27 cellular contexts compared by ENCODE assay signal in genomic region chr15:93985925-93986324, GRCh38.
DNase-seq lines count a peak whose midpoint lies in the region; ATAC-seq and TF ChIP-seq lines count a peak whose summit lies in the region.
"Had no signal": no experiment of that assay in that cellular context is flagged by ENCODE, and none has a peak within 500 bp of the region (broad histone marks: within the 10 kb centered on the region; RNA-seq: fewer than 3 reads in every experiment).

No MANE protein-coding gene starts in this region.

- no peak overlapping the region for H3K4me3 Mint-ChIP-seq in activated T-helper 17 cell treated with anti-CD3 and anti-CD28 coated beads, Interleukin-2, amount 50 U/mL, for 72 hours
- peak overlapping the region; percentile 85 for H3K4me3 Mint-ChIP-seq in natural killer cell
- no peak overlapping the region for H3K4me3 Mint-ChIP-seq in activated CD4-positive, alpha-beta memory T cell treated with anti-CD3 and anti-CD28 coated beads, Interleukin-2, amount 10 ng/mL, durations not matched to agents 7 days and 5 days
- H3K4me3 Mint-ChIP-seq: CD8-positive, alpha-beta T cell; nephron progenitor cell had no signal

- TF ChIP-seq POLR2A in uterus (IDR thresholded peaks at IDR 0.05): no peak

- H3K9me3 ChIP-seq in left ventricle myocardium inferior (replicated peaks): no peaks in the 10 kb centered on the region
- no peaks in the 10 kb centered on the region for H3K9me3 ChIP-seq in right cardiac atrium (ENCODE audit: control insufficient read depth, low read length)
- H3K9me3 ChIP-seq in uterus: no peaks in the 10 kb centered on the region
- no peaks in the 10 kb centered on the region for H3K9me3 ChIP-seq in WERI-Rb-1 (ENCODE audit: severe bottlenecking)
- H3K9me3 ChIP-seq: adrenal gland, HAP-1, prostate gland, sigmoid colon, stomach had no signal

- POLR2A ChIA-PET in activated CD4-positive, alpha-beta memory T cell treated with anti-CD3 and anti-CD28 coated beads, Interleukin-2, amount 10 ng/mL, durations not matched to agents 7 days and 5 days (lab: Charles Lee): no interaction called here

- H3K4me1 ChIP-seq in left ventricle myocardium inferior (peaks cover 19% of the 10 kb centered on the region), right cardiac atrium (ENCODE audit: control insufficient read depth, insufficient read depth, low read length) (no peaks in the 10 kb centered on the region), uterus (no peaks in the 10 kb centered on the region)
- H3K4me1 ChIP-seq: adrenal gland, HAP-1, prostate gland had no signal

- no peaks in the 10 kb centered on the region for H3K9me3 Mint-ChIP-seq in activated T-helper 17 cell treated with anti-CD3 and anti-CD28 coated beads, Interleukin-2, amount 50 U/mL, for 72 hours
- no peaks in the 10 kb centered on the region for H3K9me3 Mint-ChIP-seq in natural killer cell
- no peaks in the 10 kb centered on the region for H3K9me3 Mint-ChIP-seq in activated CD4-positive, alpha-beta memory T cell treated with anti-CD3 and anti-CD28 coated beads, Interleukin-2, amount 10 ng/mL, durations not matched to agents 7 days and 5 days
- H3K9me3 Mint-ChIP-seq: CD8-positive, alpha-beta T cell; nephron progenitor cell had no signal

- intact Hi-C loops in left ventricle myocardium inferior (cut with micrococcal nuclease) (no loop called here), right cardiac atrium (cut with DNase I) (no loop called here), natural killer cell (cut with micrococcal nuclease) (no loop called here), uterus (cut with DNase I; ENCODE audit: low total_unique reads) (no loop called here)

- CTCF ChIA-PET in activated CD4-positive, alpha-beta memory T cell treated with anti-CD3 and anti-CD28 coated beads, Interleukin-2, amount 10 ng/mL, durations not matched to agents 7 days and 5 days (lab: Charles Lee): no interaction called here

- no peaks in the 10 kb centered on the region for H3K36me3 Mint-ChIP-seq in activated T-helper 17 cell treated with anti-CD3 and anti-CD28 coated beads, Interleukin-2, amount 50 U/mL, for 72 hours (ENCODE audit: low read depth)
- no peaks in the 10 kb centered on the region for H3K36me3 Mint-ChIP-seq in natural killer cell
- no peaks in the 10 kb centered on the region for H3K36me3 Mint-ChIP-seq in activated CD4-positive, alpha-beta memory T cell treated with anti-CD3 and anti-CD28 coated beads, Interleukin-2, amount 10 ng/mL, durations not matched to agents 7 days and 5 days (ENCODE audit: low read depth)
- H3K36me3 Mint-ChIP-seq: CD8-positive, alpha-beta T cell had no signal

- DNase-seq in left ventricle myocardium inferior (no peak), right cardiac atrium (no peak), natural killer cell (no peak), uterus (no peak), WERI-Rb-1 (no peak)
- no peak for DNase-seq in activated CD4-positive, alpha-beta memory T cell treated with anti-CD3 and anti-CD28 coated beads, Interleukin-2, amount 10 ng/mL, durations not matched to agents 7 days and 5 days
- DNase-seq: activated CD4-positive, alpha-beta T cell treated with anti-CD3 and anti-CD28 coated beads, Interleukin-2, amount 50 U/mL, for 4 hours; activated naive CD4-positive, alpha-beta T cell treated with Interleukin-2 at 50 U/mL for 16 hours; adrenal gland; CD8-positive, alpha-beta T cell; dermis blood vessel endothelial cell; foreskin melanocyte; IMR-90; NCI-H524 treated with DMSO at 0.1 percent for 48 hours; nephron progenitor cell; OCI-M1; sigmoid colon; stimulated activated CD4-positive, alpha-beta T cell treated with anti-CD3 and anti-CD28 coated beads, Interleukin-4, amount 100 ng/mL, for 1 hour; stomach had no signal

- H3K27ac ChIP-seq in left ventricle myocardium inferior (replicated peaks) (peak overlapping the region; percentile 31), right cardiac atrium (ENCODE audit: low read length) (no peak overlapping the region), uterus (peak overlapping the region; percentile 35 to 53), WERI-Rb-1 (no peak overlapping the region)
- H3K27ac ChIP-seq: hepatocyte, prostate gland, sigmoid colon, stomach had no signal

- ATAC-seq in right cardiac atrium (no peak), natural killer cell (peak in 2 of 3 donors; percentile 41 to 44), HG02642 (IDR thresholded peaks at IDR 0.05; ENCODE audit: poor library complexity, unreplicated experiment) (no peak)
- ATAC-seq in activated T-helper 17 cell treated with anti-CD3 and anti-CD28 coated beads, Interleukin-2, amount 50 U/mL, for 72 hours (replicated peaks): peak; percentile 43
- ATAC-seq: activated CD4-positive, CD25-positive, alpha-beta regulatory T cell treated with anti-CD3 and anti-CD28 coated beads, Interleukin-2, amount 50 U/mL, for 24 hours; CD8-positive, alpha-beta T cell; esophagus mucosa had no signal

- TF ChIP-seq CTCF in left ventricle myocardium inferior (IDR thresholded peaks at IDR 0.05; ENCODE audit: borderline replicate concordance) (no peak), natural killer cell (IDR thresholded peaks at IDR 0.05) (no peak), uterus (IDR thresholded peaks at IDR 0.05) (no peak), WERI-Rb-1 (IDR thresholded peaks at IDR 0.05; ENCODE audit: low read depth, low read length) (no peak)

- H3K27me3 ChIP-seq in left ventricle myocardium inferior (ENCODE audit: low read depth): peaks cover 27% of the 10 kb centered on the region
- H3K27me3 ChIP-seq in right cardiac atrium (ENCODE audit: control insufficient read depth, insufficient read depth): no peaks in the 10 kb centered on the region
- no peaks in the 10 kb centered on the region for H3K27me3 ChIP-seq in uterus
- H3K27me3 ChIP-seq in WERI-Rb-1 (ENCODE audit: insufficient read depth, low read depth, severe bottlenecking): peaks cover 64% of the 10 kb centered on the region
- H3K27me3 ChIP-seq: adrenal gland, hepatocyte, sigmoid colon had no signal

- 68% methylated on average over 5 of the region's 5 CpGs for WGBS in right cardiac atrium

- no peaks in the 10 kb centered on the region for H3K36me3 ChIP-seq in left ventricle myocardium inferior
- H3K36me3 ChIP-seq in uterus: no peaks in the 10 kb centered on the region
- no peaks in the 10 kb centered on the region for H3K36me3 ChIP-seq in WERI-Rb-1
- H3K36me3 ChIP-seq: adrenal gland, HAP-1, prostate gland, sigmoid colon, stomach had no signal

- no peak overlapping the region for H3K27ac Mint-ChIP-seq in activated T-helper 17 cell treated with anti-CD3 and anti-CD28 coated beads, Interleukin-2, amount 50 U/mL, for 72 hours
- peak overlapping the region; percentile 21 to 86 for H3K27ac Mint-ChIP-seq in natural killer cell
- no peak overlapping the region for H3K27ac Mint-ChIP-seq in activated CD4-positive, alpha-beta memory T cell treated with anti-CD3 and anti-CD28 coated beads, Interleukin-2, amount 10 ng/mL, durations not matched to agents 7 days and 5 days
- H3K27ac Mint-ChIP-seq: CD8-positive, alpha-beta T cell; nephron progenitor cell had no signal

- peaks cover 15% of the 10 kb centered on the region for H3K4me1 Mint-ChIP-seq in activated T-helper 17 cell treated with anti-CD3 and anti-CD28 coated beads, Interleukin-2, amount 50 U/mL, for 72 hours
- peaks cover 45 to 46% of the 10 kb centered on the region in 2 donors for H3K4me1 Mint-ChIP-seq in natural killer cell
- H3K4me1 Mint-ChIP-seq in activated CD4-positive, alpha-beta memory T cell treated with anti-CD3 and anti-CD28 coated beads, Interleukin-2, amount 10 ng/mL, durations not matched to agents 7 days and 5 days: peaks cover 19% of the 10 kb centered on the region

- H3K4me3 ChIP-seq in left ventricle myocardium inferior (no peak overlapping the region), right cardiac atrium (ENCODE audit: low read length) (no peak overlapping the region), uterus (no peak overlapping the region), WERI-Rb-1 (ENCODE audit: low read depth, low read length) (no peak overlapping the region)
- H3K4me3 ChIP-seq: adrenal gland, HAP-1, hepatocyte, lung, prostate gland, sigmoid colon, stomach had no signal

- H3K27me3 Mint-ChIP-seq in activated T-helper 17 cell treated with anti-CD3 and anti-CD28 coated beads, Interleukin-2, amount 50 U/mL, for 72 hours: no peaks in the 10 kb centered on the region
- no peaks in the 10 kb centered on the region for H3K27me3 Mint-ChIP-seq in natural killer cell (ENCODE audit: low read depth in 2 of 2)
- H3K27me3 Mint-ChIP-seq in activated CD4-positive, alpha-beta memory T cell treated with anti-CD3 and anti-CD28 coated beads, Interleukin-2, amount 10 ng/mL, durations not matched to agents 7 days and 5 days: peaks cover 2% of the 10 kb centered on the region

Comparison
In these comparisons a context has a peak if more than half of its experiments do, and no peak if none do; other contexts are left out.
1. H3K27ac ChIP-seq: peak in left ventricle myocardium inferior (single experiment) and uterus (2 of 2); none in right cardiac atrium (single experiment) and WERI-Rb-1 (single experiment).
2. ATAC-seq: peak in activated T-helper 17 cell treated with anti-CD3 and anti-CD28 coated beads, Interleukin-2, amount 50 U/mL, for 72 hours (single experiment) and natural killer cell (2 of 3); none in right cardiac atrium (0 of 2) and HG02642 (single experiment).
3. H3K27ac Mint-ChIP-seq: peak in natural killer cell (2 of 2); none in activated T-helper 17 cell treated with anti-CD3 and anti-CD28 coated beads, Interleukin-2, amount 50 U/mL, for 72 hours (single experiment) and activated CD4-positive, alpha-beta memory T cell treated with anti-CD3 and anti-CD28 coated beads, Interleukin-2, amount 10 ng/mL, durations not matched to agents 7 days and 5 days (single experiment).